ENCODE assay signal across 36 cellular contexts in the genomic region with DNA sequence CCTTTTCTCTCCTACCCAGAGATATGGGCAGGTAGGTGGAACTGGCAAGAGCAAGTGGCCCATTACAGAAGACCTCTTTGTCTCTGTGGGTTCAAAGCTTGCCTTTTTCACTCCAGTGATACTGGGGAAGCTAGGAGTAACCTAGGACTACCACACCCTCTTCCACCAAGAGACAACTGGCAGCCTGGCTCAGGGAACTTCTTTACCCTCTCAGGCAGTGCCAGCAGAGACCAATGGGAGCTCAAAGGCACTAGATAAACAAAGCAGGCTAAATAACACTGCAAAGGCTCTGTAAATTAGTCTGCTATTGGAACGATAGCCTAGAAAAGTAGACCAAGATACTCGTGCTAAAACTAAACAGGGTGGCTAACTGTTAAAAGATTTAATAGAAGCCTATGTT.
"Had no signal": no experiment of that assay in that cellular context is flagged by ENCODE, and none has a peak within 500 bp of the region (broad histone marks: within the 10 kb centered on the region; RNA-seq: fewer than 3 reads in every experiment).

No MANE protein-coding gene starts in this region.

- FAIRE-seq: astrocyte, TTC549 had no signal

- ATAC-seq: activated CD4-positive, alpha-beta T cell treated with anti-CD3 and anti-CD28 coated beads for 36 hours; activated naive CD4-positive, alpha-beta T cell treated with anti-CD3 and anti-CD28 coated beads, Interleukin-2, amount 50 U/mL, for 72 hours; activated T-cell treated with anti-CD3 and anti-CD28 coated beads, Interleukin-2, amount 50 U/mL, for 4 hours; activated T-cell treated with anti-CD3 and anti-CD28 coated beads, Interleukin-2, amount 50 U/mL, for 72 hours; activated T-helper 17 cell treated with anti-CD3 and anti-CD28 coated beads, Interleukin-2, amount 50 U/mL, for 72 hours; body of pancreas had no signal

- DNase-seq: activated B cell treated with CpG ODN at 0.5 μM for 24 hours; activated CD4-positive, alpha-beta memory T cell treated with anti-CD3 and anti-CD28 coated beads, Interleukin-2, amount 10 ng/mL, durations not matched to agents 7 days and 5 days; activated CD4-positive, alpha-beta T cell treated with anti-CD3 and anti-CD28 coated beads for 1 hour; activated CD4-positive, alpha-beta T cell treated with anti-CD3 and anti-CD28 coated beads for 36 hours; activated CD4-positive, alpha-beta T cell treated with anti-CD3 and anti-CD28 coated beads for 48 hours; activated CD4-positive, alpha-beta T cell treated with anti-CD3 and anti-CD28 coated beads, Interleukin-2, amount 10 ng/mL, durations not matched to agents 7 days and 5 days; activated CD4-positive, alpha-beta T cell treated with anti-CD3 and anti-CD28 coated beads, Interleukin-2, amount 50 U/mL, for 48 hours; activated CD8-positive, alpha-beta memory T cell treated with anti-CD3 and anti-CD28 coated beads, Interleukin-2, amount 50 U/mL, for 4 hours; activated effector memory CD4-positive, alpha-beta T cell treated with anti-CD3 and anti-CD28 coated beads, Interleukin-2, amount 50 U/mL, for 16 hours; activated gamma-delta T cell treated with Interleukin-2 at 50 U/mL for 16 hours; activated naive CD4-positive, alpha-beta T cell; activated naive CD4-positive, alpha-beta T cell treated with anti-CD3 and anti-CD28 coated beads for 36 hours; activated naive CD4-positive, alpha-beta T cell treated with anti-CD3 and anti-CD28 coated beads, Interleukin-2, amount 50 U/mL, for 16 hours; activated naive CD8-positive, alpha-beta T cell treated with anti-CD3 and anti-CD28 coated beads for 36 hours; activated T-cell treated with anti-CD3 and anti-CD28 coated beads for 4 hours; activated T-cell treated with anti-CD3 and anti-CD28 coated beads, Interleukin-2, amount 50 U/mL, for 1 hour; activated T-cell treated with anti-CD3 and anti-CD28 coated beads, Interleukin-2, amount 50 U/mL, for 4 hours; activated T-cell treated with anti-CD3 and anti-CD28 coated beads, Interleukin-2, amount 50 U/mL, for 72 hours; adrenal gland; amniotic stem cell; aorta; body of pancreas; brain microvascular endothelial cell; central memory CD4-positive, alpha-beta T cell; T-helper 1 cell; T-helper 2 cell; T-helper 9 cell had no signal

- H3K27ac Mint-ChIP-seq: activated B cell treated with CpG ODN at 0.5 μM for 24 hours; activated CD4-positive, alpha-beta memory T cell treated with anti-CD3 and anti-CD28 coated beads, Interleukin-2, amount 10 ng/mL, durations not matched to agents 7 days and 5 days; activated CD4-positive, alpha-beta T cell treated with anti-CD3 and anti-CD28 coated beads for 36 hours; activated CD4-positive, alpha-beta T cell treated with anti-CD3 and anti-CD28 coated beads, Interleukin-2, amount 10 ng/mL, durations not matched to agents 7 days and 5 days; activated naive CD4-positive, alpha-beta T cell treated with anti-CD3 and anti-CD28 coated beads for 36 hours; activated naive CD4-positive, alpha-beta T cell treated with anti-CD3 and anti-CD28 coated beads, Interleukin-2, amount 50 U/mL, for 72 hours; activated naive CD8-positive, alpha-beta T cell treated with anti-CD3 and anti-CD28 coated beads for 36 hours; activated T-cell treated with anti-CD3 and anti-CD28 coated beads, Interleukin-2, amount 50 U/mL, for 72 hours; activated T-helper 1 cell treated with anti-CD3 and anti-CD28 coated beads, Interleukin-12 subunit alpha, Interleukin-12 subunit beta, Interleukin-2, Interleukin-4 antibody, amounts not matched to agents 30 ng/mL and 10 ng/mL and 1 ng/mL, durations not matched to agents 14 hours and 24 hours and 36 hours; activated T-helper 17 cell treated with anti-CD3 and anti-CD28 coated beads, Interleukin-2, amount 50 U/mL, for 72 hours; T-helper 1 cell treated with Interleukin-12 subunit alpha and Interleukin-12 subunit beta and Interleukin-4 antibody, amounts not matched to agents 30 μg/mL and 1 μg/mL, for 36 hours; T-helper 2 cell treated with Interferon-gamma antibody and Interleukin-4, amounts not matched to agents 5 μg/mL and 100 μg/mL, for 36 hours had no signal

- H3K4me1 ChIP-seq: body of pancreas, breast epithelium had no signal

- H3K27ac ChIP-seq: adrenal gland, body of pancreas, brain microvascular endothelial cell, breast epithelium, VCaP had no signal

- H3K27me3 ChIP-seq: adrenal gland, body of pancreas, brain microvascular endothelial cell, breast epithelium had no signal

- H3K4me3 Mint-ChIP-seq: activated B cell treated with CpG ODN at 0.5 μM for 24 hours; activated CD4-positive, alpha-beta memory T cell treated with anti-CD3 and anti-CD28 coated beads, Interleukin-2, amount 10 ng/mL, durations not matched to agents 7 days and 5 days; activated CD4-positive, alpha-beta T cell treated with anti-CD3 and anti-CD28 coated beads for 36 hours; activated CD4-positive, alpha-beta T cell treated with anti-CD3 and anti-CD28 coated beads, Interleukin-2, amount 10 ng/mL, durations not matched to agents 7 days and 5 days; activated naive CD4-positive, alpha-beta T cell treated with anti-CD3 and anti-CD28 coated beads for 36 hours; activated naive CD8-positive, alpha-beta T cell treated with anti-CD3 and anti-CD28 coated beads for 36 hours; activated T-cell treated with anti-CD3 and anti-CD28 coated beads, Interleukin-2, amount 50 U/mL, for 4 hours; activated T-cell treated with anti-CD3 and anti-CD28 coated beads, Interleukin-2, amount 50 U/mL, for 72 hours; activated T-helper 1 cell treated with anti-CD3 and anti-CD28 coated beads, Interleukin-12 subunit alpha, Interleukin-12 subunit beta, Interleukin-2, Interleukin-4 antibody, amounts not matched to agents 30 ng/mL and 10 ng/mL and 1 ng/mL, durations not matched to agents 14 hours and 24 hours and 36 hours; activated T-helper 17 cell treated with anti-CD3 and anti-CD28 coated beads, Interleukin-2, amount 50 U/mL, for 72 hours; T-helper 1 cell treated with Interleukin-12 subunit alpha and Interleukin-12 subunit beta and Interleukin-4 antibody, amounts not matched to agents 30 μg/mL and 1 μg/mL, for 36 hours; T-helper 2 cell treated with Interferon-gamma antibody and Interleukin-4, amounts not matched to agents 5 μg/mL and 100 μg/mL, for 36 hours had no signal

- H3K27me3 Mint-ChIP-seq: activated B cell treated with CpG ODN at 0.5 μM for 24 hours; activated CD4-positive, alpha-beta memory T cell treated with anti-CD3 and anti-CD28 coated beads, Interleukin-2, amount 10 ng/mL, durations not matched to agents 7 days and 5 days; activated CD4-positive, alpha-beta T cell treated with anti-CD3 and anti-CD28 coated beads for 36 hours; activated CD4-positive, alpha-beta T cell treated with anti-CD3 and anti-CD28 coated beads, Interleukin-2, amount 10 ng/mL, durations not matched to agents 7 days and 5 days; activated naive CD8-positive, alpha-beta T cell treated with anti-CD3 and anti-CD28 coated beads for 36 hours; activated T-helper 17 cell treated with anti-CD3 and anti-CD28 coated beads, Interleukin-2, amount 50 U/mL, for 72 hours had no signal

- H3K36me3 ChIP-seq: adrenal gland, brain microvascular endothelial cell, breast epithelium had no signal

- H3K9me3 ChIP-seq: adrenal gland, body of pancreas, breast epithelium had no signal

- H3K4me1 Mint-ChIP-seq: activated B cell treated with CpG ODN at 0.5 μM for 24 hours; activated CD4-positive, alpha-beta T cell treated with anti-CD3 and anti-CD28 coated beads for 36 hours; activated naive CD8-positive, alpha-beta T cell treated with anti-CD3 and anti-CD28 coated beads for 36 hours had no signal

- H3K4me3 ChIP-seq: adrenal gland, body of pancreas, breast epithelium had no signal

- H3K9me3 Mint-ChIP-seq: activated B cell treated with CpG ODN at 0.5 μM for 24 hours; activated CD4-positive, alpha-beta memory T cell treated with anti-CD3 and anti-CD28 coated beads, Interleukin-2, amount 10 ng/mL, durations not matched to agents 7 days and 5 days; activated naive CD4-positive, alpha-beta T cell treated with anti-CD3 and anti-CD28 coated beads for 36 hours; activated T-cell treated with anti-CD3 and anti-CD28 coated beads, Interleukin-2, amount 50 U/mL, for 4 hours; activated T-helper 17 cell treated with anti-CD3 and anti-CD28 coated beads, Interleukin-2, amount 50 U/mL, for 72 hours; T-helper 2 cell treated with Interferon-gamma antibody and Interleukin-4, amounts not matched to agents 5 μg/mL and 100 μg/mL, for 36 hours had no signal
